In the genomic region with DNA sequence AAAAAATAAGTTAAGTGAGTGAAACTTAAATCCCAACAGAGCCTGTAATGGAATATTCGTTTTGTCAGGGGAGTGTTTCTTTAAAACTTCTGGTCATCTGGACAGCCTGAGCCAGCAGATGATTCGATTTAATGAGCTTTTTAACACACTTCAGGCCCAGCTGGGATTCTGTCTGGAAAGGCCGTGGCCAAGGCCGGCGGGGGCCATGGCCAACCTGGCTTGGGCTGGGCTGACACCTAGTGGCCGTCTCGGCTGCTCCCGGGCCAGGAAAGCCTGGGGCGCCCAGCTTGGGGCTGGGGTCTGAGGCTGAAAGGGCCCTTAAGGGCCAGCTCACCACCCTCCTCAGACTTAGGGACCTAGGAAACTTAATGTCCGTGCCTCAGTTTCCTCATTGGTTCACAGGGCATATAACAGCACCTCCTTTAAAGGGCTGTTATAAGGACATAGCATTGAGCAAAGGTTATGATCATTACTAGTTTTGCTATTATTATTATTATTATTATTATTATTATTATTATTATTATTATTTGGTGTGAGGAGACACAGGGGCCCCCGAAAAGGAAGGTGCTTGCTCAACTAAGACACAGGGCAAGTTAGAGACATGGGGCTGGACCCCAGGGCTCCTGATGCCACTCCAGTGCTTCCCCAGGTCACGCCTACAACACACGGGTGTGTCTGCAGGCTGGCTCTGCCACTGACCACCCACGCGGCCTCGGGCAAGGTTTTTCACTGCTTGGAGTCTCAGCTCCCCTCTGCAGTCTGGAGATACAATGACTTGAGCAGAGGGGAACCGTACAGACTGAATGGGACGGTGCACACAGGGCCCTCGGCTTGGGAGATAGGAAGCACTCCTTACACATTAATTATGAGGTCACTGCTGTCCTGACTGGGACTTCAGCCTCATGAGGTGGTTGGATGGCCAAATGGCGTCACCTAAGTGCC, we compare ENCODE assay signal across 8 cellular contexts.
DNase-seq lines count a peak whose midpoint lies in the region; ATAC-seq and TF ChIP-seq lines count a peak whose summit lies in the region.

No MANE protein-coding gene starts in this region.

- H3K4me3 ChIP-seq in GM06990 (replicated peaks; ENCODE audit: low read depth, low read length) (no peak overlapping the region), mucosa of descending colon (no peak overlapping the region), lower leg skin (ENCODE audit: low read depth, poor library complexity, severe bottlenecking) (no peak overlapping the region)

- H3K9me3 Mint-ChIP-seq in natural killer cell treated with Interleukin-12 subunit alpha and Interleukin-12 subunit beta and Interleukin-15 and Interleukin-18, amount 100 ng/mL, for 72 hours, result no peaks in the 10 kb centered on the region

- intact Hi-C loops in mucosa of descending colon (cut with DNase I, micrococcal nuclease) (loop anchor here in 1 of 2 donors (5.0 kb wide), 1 partner anchor 745 kb away; no protein-coding TSS in a partner anchor), lower leg skin (cut with DNase I; ENCODE audit: low total_unique reads) (no loop called here)

- peaks cover 7% of the 10 kb centered on the region for H3K36me3 Mint-ChIP-seq in natural killer cell treated with Interleukin-12 subunit alpha and Interleukin-12 subunit beta and Interleukin-15 and Interleukin-18, amount 100 ng/mL, for 72 hours

- no peaks in the 10 kb centered on the region for H3K27me3 Mint-ChIP-seq in natural killer cell treated with Interleukin-12 subunit alpha and Interleukin-12 subunit beta and Interleukin-15 and Interleukin-18, amount 100 ng/mL, for 72 hours

- no peaks in the 10 kb centered on the region for H3K4me1 ChIP-seq in mucosa of descending colon (ENCODE audit: low read depth)

- DNase-seq in GM06990 (ENCODE audit: extremely low read depth, insufficient read length) (no peak), NCI-H69 (lab: John Stamatoyannopoulos, UW) (peak; percentile 57), ecto neural progenitor cell (ENCODE audit: low spot score) (peak; percentile 76), mucosa of descending colon (peak in 2 of 3 donors; percentile 64 to 71), lower leg skin (ENCODE audit: low spot score in 2 of 2) (no peak)
- DNase-seq in natural killer cell treated with Interleukin-12 subunit alpha and Interleukin-12 subunit beta and Interleukin-15 and Interleukin-18, amount 100 ng/mL, for 72 hours (ENCODE audit: low spot score), result no peak

- peak; percentile 86 for ATAC-seq in mucosa of descending colon
- ATAC-seq in natural killer cell treated with Interleukin-12 subunit alpha and Interleukin-12 subunit beta and Interleukin-15 and Interleukin-18, amount 100 ng/mL, for 72 hours, result no peak
- no peak for ATAC-seq in HG03097 (IDR thresholded peaks at IDR 0.05; ENCODE audit: low FRiP score, unreplicated experiment)
- ATAC-seq in GM19395 (IDR thresholded peaks at IDR 0.05; ENCODE audit: unreplicated experiment), result no peak

- peak; percentile 47 for TF ChIP-seq CTCF in GM06990 (IDR thresholded peaks at IDR 0.05; ENCODE audit: insufficient read depth, low read length, poor library complexity, severe bottlenecking)
- peak; percentile 38 for TF ChIP-seq CTCF in mucosa of descending colon (IDR thresholded peaks at IDR 0.05)
- no peak for TF ChIP-seq CTCF in lower leg skin (IDR thresholded peaks at IDR 0.05)

- no peak overlapping the region for H3K27ac Mint-ChIP-seq in natural killer cell treated with Interleukin-12 subunit alpha and Interleukin-12 subunit beta and Interleukin-15 and Interleukin-18, amount 100 ng/mL, for 72 hours

- 48 to 51% methylated on average over 20 of the region's 20 CpGs for WGBS in lower leg skin, 2 donors

- peaks cover 3 to 5% of the 10 kb centered on the region in 2 donors for H3K4me1 Mint-ChIP-seq in natural killer cell treated with Interleukin-12 subunit alpha and Interleukin-12 subunit beta and Interleukin-15 and Interleukin-18, amount 100 ng/mL, for 72 hours (ENCODE audit: low read depth in 2 of 2)

- H3K4me3 Mint-ChIP-seq in natural killer cell treated with Interleukin-12 subunit alpha and Interleukin-12 subunit beta and Interleukin-15 and Interleukin-18, amount 100 ng/mL, for 72 hours, result no peak overlapping the region

- H3K36me3 ChIP-seq in GM06990 (ENCODE audit: control insufficient read depth, insufficient read depth, low read length), result peaks cover 46% of the 10 kb centered on the region
- no peaks in the 10 kb centered on the region for H3K36me3 ChIP-seq in mucosa of descending colon (ENCODE audit: low read depth)

- no peaks in the 10 kb centered on the region for H3K9me3 ChIP-seq in mucosa of descending colon

- H3K27me3 ChIP-seq in GM06990 (replicated peaks; ENCODE audit: control insufficient read depth, insufficient read depth, low read length), result no peaks in the 10 kb centered on the region

- TF ChIP-seq POLR2A in lower leg skin (IDR thresholded peaks at IDR 0.05), result no peak

Comparison
In these comparisons a context has a peak if more than half of its experiments do, and no peak if none do; other contexts are left out.
1. DNase-seq: peak in NCI-H69 (single experiment), ecto neural progenitor cell (single experiment) and mucosa of descending colon (2 of 3); none in GM06990 (single experiment), lower leg skin (0 of 2) and natural killer cell treated with Interleukin-12 subunit alpha and Interleukin-12 subunit beta and Interleukin-15 and Interleukin-18, amount 100 ng/mL, for 72 hours (single experiment).
2. CTCF ChIP-seq: peak in GM06990 (single experiment) and mucosa of descending colon (single experiment); none in lower leg skin (0 of 3).